1 cellular context compared by ENCODE assay signal in the genomic region with DNA sequence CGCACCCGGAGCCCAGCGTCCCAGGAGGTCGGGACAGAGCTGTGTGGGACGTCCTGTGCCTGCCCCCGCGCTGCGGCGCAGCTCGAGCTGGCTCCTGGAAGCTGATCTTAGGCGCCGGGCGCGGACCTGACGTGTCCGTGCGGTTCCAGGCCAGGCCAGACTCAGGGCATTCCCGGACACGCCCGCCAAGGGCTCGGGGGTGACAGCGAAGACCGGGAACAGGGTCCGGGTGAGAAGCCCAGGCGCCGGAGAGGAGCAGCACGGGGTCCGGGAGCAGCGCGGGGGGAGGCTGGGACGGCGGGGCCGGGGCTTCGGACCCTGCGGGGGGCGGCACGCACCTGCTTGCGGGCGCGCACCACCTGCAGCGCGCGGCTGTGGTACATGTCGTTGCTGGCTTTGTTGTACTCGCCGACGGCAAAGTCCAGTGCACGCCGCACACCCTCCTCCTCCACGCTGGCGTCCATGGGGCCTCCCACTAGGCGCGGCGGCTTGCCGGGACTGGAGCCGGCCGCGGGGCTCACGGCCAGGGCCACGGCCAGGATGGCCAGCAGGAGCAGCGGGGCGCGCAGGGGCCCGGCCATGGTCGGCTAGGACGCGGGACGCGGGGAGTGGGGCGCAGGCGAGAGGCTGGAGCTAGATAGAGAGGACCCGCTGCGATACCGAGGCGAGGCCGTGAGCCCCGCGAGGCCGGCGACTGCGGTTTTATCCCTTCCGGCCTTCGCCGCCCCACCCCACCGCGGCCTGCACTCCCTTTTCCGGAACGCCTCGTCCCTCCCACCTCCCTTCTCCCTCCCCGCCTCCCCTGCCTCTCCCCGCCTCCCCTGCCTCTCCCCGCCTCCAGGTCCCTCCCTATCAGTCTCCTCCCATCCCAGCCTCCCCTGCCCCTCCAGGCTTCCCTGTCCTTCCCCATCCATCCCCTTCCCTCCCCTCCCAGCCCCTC.
A peak's percentile ranks its signal among the peaks of the same experiment; 100 is the strongest.
TF ChIP-seq lines count a peak whose summit lies in the region.

A gene with protein sequence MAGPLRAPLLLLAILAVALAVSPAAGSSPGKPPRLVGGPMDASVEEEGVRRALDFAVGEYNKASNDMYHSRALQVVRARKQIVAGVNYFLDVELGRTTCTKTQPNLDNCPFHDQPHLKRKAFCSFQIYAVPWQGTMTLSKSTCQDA (minus strand): TSS at position 674 of the 940 bp plus-strand sequence. CDS start 93 bp downstream, at position 581.

TF ChIP-seq in HepG2, 621 proteins besides CTCF, POLR2A, EP300 and RAD21 (continued from another document and continues in another):
- TF ChIP-seq ZC3H4 (CRISPR knock-in tag; IDR thresholded peaks at IDR 0.05; ENCODE audit: borderline replicate concordance) (peak; percentile 70; the same call in 1 of the 2 replicates), EED (CRISPR knock-in tag; IDR thresholded peaks at IDR 0.05) (peak; percentile 98), KLF9 (CRISPR knock-in tag; IDR thresholded peaks at IDR 0.05; ENCODE audit: low read depth) (0 out of 2 replicates have a peak, but pooled peaks have one; percentile 29), ZNF552 (CRISPR knock-in tag; IDR thresholded peaks at IDR 0.05; ENCODE audit: borderline replicate concordance) (no peak), SMAD1 (CRISPR knock-in tag; IDR thresholded peaks at IDR 0.05; ENCODE audit: borderline replicate concordance, low read depth) (no peak; the same call in 1 of the 2 replicates), PAF1 (CRISPR knock-in tag; IDR thresholded peaks at IDR 0.05) (no peak), ZFP82 (CRISPR knock-in tag; IDR thresholded peaks at IDR 0.05; ENCODE audit: borderline replicate concordance) (no peak; the same call in 1 of the 2 replicates), NFKBIZ (CRISPR knock-in tag; IDR thresholded peaks at IDR 0.05) (0 out of 2 replicates have a peak, but pooled peaks have one; percentile 28), CCAR2 (optimal IDR thresholded peaks at IDR 0.05; ENCODE audit: low read depth, low read length) (no peak), ZNF382 (CRISPR knock-in tag; IDR thresholded peaks at IDR 0.05; ENCODE audit: borderline replicate concordance) (no peak), HNRNPL (IDR thresholded peaks at IDR 0.05; ENCODE audit: low read depth, low read length) (no peak), ISL2 (CRISPR knock-in tag; IDR thresholded peaks at IDR 0.05) (peak; percentile 83; the same call in 1 of the 2 replicates), SP5 (CRISPR knock-in tag; IDR thresholded peaks at IDR 0.05; ENCODE audit: borderline replicate concordance, low read depth) (peak; percentile 76), SMAD9 (CRISPR knock-in tag; IDR thresholded peaks at IDR 0.05) (0 out of 2 replicates have a peak, but pooled peaks have one; percentile 2), KAT7 (CRISPR knock-in tag; IDR thresholded peaks at IDR 0.05; ENCODE audit: borderline replicate concordance) (peak; percentile 99), NCOA1 (CRISPR knock-in tag; IDR thresholded peaks at IDR 0.05) (0 out of 2 replicates have a peak, but pooled peaks have one; percentile 70), HNRNPUL1 (IDR thresholded peaks at IDR 0.05; ENCODE audit: low read depth, low read length) (no peak), SNAI1 (CRISPR knock-in tag; IDR thresholded peaks at IDR 0.05; ENCODE audit: borderline replicate concordance) (no peak), ZNF839 (CRISPR knock-in tag; IDR thresholded peaks at IDR 0.05; ENCODE audit: borderline replicate concordance) (peak; percentile 81; the same call in 1 of the 2 replicates), SCMH1 (CRISPR knock-in tag; IDR thresholded peaks at IDR 0.05; ENCODE audit: borderline replicate concordance) (no peak), STAG1 (CRISPR knock-in tag; IDR thresholded peaks at IDR 0.05) (no peak; the same call in 1 of the 2 replicates), CHD4 (IDR thresholded peaks at IDR 0.05; ENCODE audit: borderline replicate concordance, low read length) (no peak), GATAD2A (CRISPR knock-in tag; IDR thresholded peaks at IDR 0.05) (peak; percentile 48), NFRKB (IDR thresholded peaks at IDR 0.05) (no peak), ZNF746 (CRISPR knock-in tag; IDR thresholded peaks at IDR 0.05) (peak; percentile 96; the same call in 1 of the 2 replicates), ZBTB1 (CRISPR knock-in tag; IDR thresholded peaks at IDR 0.05; ENCODE audit: borderline replicate concordance) (no peak), AGO1 (IDR thresholded peaks at IDR 0.05; ENCODE audit: low read depth, low read length, poor library complexity, severe bottlenecking) (no peak), POGZ (CRISPR knock-in tag; IDR thresholded peaks at IDR 0.05) (peak; percentile 27; the same call in 1 of the 2 replicates), SOX6 (IDR thresholded peaks at IDR 0.05) (no peak), SOX6 (CRISPR knock-in tag; IDR thresholded peaks at IDR 0.05) (peak; percentile 22; the same call in 1 of the 2 replicates), ZNF616 (CRISPR knock-in tag; IDR thresholded peaks at IDR 0.05; ENCODE audit: low read depth) (peak; percentile 77; the same call in 1 of the 2 replicates), ZNF33A (CRISPR knock-in tag; IDR thresholded peaks at IDR 0.05; ENCODE audit: borderline replicate concordance) (no peak), YEATS4 (CRISPR knock-in tag; IDR thresholded peaks at IDR 0.05; ENCODE audit: borderline replicate concordance) (peak; percentile 99)
- TF ChIP-seq, protein P1, sequence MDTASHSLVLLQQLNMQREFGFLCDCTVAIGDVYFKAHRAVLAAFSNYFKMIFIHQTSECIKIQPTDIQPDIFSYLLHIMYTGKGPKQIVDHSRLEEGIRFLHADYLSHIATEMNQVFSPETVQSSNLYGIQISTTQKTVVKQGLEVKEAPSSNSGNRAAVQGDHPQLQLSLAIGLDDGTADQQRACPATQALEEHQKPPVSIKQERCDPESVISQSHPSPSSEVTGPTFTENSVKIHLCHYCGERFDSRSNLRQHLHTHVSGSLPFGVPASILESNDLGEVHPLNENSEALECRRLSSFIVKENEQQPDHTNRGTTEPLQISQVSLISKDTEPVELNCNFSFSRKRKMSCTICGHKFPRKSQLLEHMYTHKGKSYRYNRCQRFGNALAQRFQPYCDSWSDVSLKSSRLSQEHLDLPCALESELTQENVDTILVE (CRISPR knock-in tag; IDR thresholded peaks at IDR 0.05): peak; percentile 14; the same call in 1 of the 2 replicates
- TF ChIP-seq, protein P2, sequence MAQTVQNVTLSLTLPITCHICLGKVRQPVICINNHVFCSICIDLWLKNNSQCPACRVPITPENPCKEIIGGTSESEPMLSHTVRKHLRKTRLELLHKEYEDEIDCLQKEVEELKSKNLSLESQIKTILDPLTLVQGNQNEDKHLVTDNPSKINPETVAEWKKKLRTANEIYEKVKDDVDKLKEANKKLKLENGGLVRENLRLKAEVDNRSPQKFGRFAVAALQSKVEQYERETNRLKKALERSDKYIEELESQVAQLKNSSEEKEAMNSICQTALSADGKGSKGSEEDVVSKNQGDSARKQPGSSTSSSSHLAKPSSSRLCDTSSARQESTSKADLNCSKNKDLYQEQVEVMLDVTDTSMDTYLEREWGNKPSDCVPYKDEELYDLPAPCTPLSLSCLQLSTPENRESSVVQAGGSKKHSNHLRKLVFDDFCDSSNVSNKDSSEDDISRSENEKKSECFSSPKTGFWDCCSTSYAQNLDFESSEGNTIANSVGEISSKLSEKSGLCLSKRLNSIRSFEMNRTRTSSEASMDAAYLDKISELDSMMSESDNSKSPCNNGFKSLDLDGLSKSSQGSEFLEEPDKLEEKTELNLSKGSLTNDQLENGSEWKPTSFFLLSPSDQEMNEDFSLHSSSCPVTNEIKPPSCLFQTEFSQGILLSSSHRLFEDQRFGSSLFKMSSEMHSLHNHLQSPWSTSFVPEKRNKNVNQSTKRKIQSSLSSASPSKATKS (CRISPR knock-in tag; IDR thresholded peaks at IDR 0.05): no peak; the same call in 1 of the 2 replicates
- TF ChIP-seq, protein P3, sequence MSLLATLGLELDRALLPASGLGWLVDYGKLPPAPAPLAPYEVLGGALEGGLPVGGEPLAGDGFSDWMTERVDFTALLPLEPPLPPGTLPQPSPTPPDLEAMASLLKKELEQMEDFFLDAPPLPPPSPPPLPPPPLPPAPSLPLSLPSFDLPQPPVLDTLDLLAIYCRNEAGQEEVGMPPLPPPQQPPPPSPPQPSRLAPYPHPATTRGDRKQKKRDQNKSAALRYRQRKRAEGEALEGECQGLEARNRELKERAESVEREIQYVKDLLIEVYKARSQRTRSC (CRISPR knock-in tag; IDR thresholded peaks at IDR 0.05; ENCODE audit: low read depth): peak; percentile 38; the same call in 1 of the 2 replicates
- TF ChIP-seq, protein P4, sequence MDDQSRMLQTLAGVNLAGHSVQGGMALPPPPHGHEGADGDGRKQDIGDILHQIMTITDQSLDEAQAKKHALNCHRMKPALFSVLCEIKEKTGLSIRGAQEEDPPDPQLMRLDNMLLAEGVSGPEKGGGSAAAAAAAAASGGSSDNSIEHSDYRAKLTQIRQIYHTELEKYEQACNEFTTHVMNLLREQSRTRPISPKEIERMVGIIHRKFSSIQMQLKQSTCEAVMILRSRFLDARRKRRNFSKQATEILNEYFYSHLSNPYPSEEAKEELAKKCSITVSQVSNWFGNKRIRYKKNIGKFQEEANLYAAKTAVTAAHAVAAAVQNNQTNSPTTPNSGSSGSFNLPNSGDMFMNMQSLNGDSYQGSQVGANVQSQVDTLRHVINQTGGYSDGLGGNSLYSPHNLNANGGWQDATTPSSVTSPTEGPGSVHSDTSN (CRISPR knock-in tag; IDR thresholded peaks at IDR 0.05; ENCODE audit: borderline replicate concordance): 0 out of 2 replicates have a peak, but pooled peaks have one; percentile 85
- TF ChIP-seq, protein P5, sequence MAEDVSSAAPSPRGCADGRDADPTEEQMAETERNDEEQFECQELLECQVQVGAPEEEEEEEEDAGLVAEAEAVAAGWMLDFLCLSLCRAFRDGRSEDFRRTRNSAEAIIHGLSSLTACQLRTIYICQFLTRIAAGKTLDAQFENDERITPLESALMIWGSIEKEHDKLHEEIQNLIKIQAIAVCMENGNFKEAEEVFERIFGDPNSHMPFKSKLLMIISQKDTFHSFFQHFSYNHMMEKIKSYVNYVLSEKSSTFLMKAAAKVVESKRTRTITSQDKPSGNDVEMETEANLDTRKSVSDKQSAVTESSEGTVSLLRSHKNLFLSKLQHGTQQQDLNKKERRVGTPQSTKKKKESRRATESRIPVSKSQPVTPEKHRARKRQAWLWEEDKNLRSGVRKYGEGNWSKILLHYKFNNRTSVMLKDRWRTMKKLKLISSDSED (CRISPR knock-in tag; IDR thresholded peaks at IDR 0.05): 0 out of 2 replicates have a peak, but pooled peaks have one; percentile 83
- TF ChIP-seq, protein P6, sequence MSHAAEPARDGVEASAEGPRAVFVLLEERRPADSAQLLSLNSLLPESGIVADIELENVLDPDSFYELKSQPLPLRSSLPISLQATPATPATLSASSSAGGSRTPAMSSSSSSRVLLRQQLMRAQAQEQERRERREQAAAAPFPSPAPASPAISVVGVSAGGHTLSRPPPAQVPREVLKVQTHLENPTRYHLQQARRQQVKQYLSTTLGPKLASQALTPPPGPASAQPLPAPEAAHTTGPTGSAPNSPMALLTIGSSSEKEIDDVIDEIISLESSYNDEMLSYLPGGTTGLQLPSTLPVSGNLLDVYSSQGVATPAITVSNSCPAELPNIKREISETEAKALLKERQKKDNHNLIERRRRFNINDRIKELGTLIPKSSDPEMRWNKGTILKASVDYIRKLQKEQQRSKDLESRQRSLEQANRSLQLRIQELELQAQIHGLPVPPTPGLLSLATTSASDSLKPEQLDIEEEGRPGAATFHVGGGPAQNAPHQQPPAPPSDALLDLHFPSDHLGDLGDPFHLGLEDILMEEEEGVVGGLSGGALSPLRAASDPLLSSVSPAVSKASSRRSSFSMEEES (CRISPR knock-in tag; IDR thresholded peaks at IDR 0.05): peak; percentile 51; the same call in 1 of the 2 replicates
- TF ChIP-seq, protein P7, sequence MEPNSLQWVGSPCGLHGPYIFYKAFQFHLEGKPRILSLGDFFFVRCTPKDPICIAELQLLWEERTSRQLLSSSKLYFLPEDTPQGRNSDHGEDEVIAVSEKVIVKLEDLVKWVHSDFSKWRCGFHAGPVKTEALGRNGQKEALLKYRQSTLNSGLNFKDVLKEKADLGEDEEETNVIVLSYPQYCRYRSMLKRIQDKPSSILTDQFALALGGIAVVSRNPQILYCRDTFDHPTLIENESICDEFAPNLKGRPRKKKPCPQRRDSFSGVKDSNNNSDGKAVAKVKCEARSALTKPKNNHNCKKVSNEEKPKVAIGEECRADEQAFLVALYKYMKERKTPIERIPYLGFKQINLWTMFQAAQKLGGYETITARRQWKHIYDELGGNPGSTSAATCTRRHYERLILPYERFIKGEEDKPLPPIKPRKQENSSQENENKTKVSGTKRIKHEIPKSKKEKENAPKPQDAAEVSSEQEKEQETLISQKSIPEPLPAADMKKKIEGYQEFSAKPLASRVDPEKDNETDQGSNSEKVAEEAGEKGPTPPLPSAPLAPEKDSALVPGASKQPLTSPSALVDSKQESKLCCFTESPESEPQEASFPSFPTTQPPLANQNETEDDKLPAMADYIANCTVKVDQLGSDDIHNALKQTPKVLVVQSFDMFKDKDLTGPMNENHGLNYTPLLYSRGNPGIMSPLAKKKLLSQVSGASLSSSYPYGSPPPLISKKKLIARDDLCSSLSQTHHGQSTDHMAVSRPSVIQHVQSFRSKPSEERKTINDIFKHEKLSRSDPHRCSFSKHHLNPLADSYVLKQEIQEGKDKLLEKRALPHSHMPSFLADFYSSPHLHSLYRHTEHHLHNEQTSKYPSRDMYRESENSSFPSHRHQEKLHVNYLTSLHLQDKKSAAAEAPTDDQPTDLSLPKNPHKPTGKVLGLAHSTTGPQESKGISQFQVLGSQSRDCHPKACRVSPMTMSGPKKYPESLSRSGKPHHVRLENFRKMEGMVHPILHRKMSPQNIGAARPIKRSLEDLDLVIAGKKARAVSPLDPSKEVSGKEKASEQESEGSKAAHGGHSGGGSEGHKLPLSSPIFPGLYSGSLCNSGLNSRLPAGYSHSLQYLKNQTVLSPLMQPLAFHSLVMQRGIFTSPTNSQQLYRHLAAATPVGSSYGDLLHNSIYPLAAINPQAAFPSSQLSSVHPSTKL (CRISPR knock-in tag; IDR thresholded peaks at IDR 0.05): no peak; the same call in none of the 2 replicates
- TF ChIP-seq, protein P8, sequence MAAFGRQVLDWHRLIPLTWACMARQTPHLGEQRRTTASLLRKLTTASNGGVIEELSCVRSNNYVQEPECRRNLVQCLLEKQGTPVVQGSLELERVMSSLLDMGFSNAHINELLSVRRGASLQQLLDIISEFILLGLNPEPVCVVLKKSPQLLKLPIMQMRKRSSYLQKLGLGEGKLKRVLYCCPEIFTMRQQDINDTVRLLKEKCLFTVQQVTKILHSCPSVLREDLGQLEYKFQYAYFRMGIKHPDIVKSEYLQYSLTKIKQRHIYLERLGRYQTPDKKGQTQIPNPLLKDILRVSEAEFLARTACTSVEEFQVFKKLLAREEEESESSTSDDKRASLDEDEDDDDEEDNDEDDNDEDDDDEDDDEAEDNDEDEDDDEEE (CRISPR knock-in tag; IDR thresholded peaks at IDR 0.05): peak; percentile 93
- TF ChIP-seq, protein P9, sequence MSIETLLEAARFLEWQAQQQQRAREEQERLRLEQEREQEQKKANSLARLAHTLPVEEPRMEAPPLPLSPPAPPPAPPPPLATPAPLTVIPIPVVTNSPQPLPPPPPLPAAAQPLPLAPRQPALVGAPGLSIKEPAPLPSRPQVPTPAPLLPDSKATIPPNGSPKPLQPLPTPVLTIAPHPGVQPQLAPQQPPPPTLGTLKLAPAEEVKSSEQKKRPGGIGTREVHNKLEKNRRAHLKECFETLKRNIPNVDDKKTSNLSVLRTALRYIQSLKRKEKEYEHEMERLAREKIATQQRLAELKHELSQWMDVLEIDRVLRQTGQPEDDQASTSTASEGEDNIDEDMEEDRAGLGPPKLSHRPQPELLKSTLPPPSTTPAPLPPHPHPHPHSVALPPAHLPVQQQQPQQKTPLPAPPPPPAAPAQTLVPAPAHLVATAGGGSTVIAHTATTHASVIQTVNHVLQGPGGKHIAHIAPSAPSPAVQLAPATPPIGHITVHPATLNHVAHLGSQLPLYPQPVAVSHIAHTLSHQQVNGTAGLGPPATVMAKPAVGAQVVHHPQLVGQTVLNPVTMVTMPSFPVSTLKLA (IDR thresholded peaks at IDR 0.05): no peak; the same call in 1 of the 2 replicates
